9 cellular contexts compared by ENCODE assay signal in the genomic region with DNA sequence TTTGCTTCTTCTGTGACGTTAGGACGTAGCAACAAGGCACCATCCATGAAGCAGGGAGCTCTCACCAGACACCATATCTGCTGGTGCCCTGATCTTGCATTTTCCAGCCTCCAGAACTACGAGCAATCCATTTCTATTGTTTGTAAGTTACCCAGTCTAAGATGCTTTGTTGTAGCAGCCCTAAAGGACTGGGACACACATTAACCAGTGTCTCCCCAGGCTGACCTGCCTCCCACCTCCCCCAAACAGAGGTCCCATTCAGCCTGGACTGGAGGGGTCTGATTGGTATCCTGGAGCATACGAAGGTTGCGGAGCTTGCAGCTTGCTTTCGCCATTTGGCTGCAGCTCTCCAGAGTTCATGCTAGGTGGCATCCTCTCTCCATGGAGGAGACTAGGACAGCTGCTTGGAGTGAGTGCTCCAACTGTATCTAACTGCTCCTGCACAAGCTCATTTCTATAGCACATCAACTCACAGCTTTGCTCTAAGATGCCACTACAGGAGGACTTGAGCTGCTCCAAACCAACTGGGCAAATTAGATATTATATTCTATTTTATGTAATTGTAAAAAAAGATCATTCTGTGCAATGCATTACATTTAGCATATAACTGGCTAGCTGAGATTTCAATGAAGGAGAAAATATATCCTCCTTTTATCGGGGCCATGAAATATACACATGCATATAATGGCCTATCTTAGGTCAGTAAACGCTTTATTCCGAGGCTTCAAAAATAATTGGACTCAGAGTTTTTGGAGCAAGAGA. TPM values are rescaled to one million over a fixed set of nuclear protein-coding genes. Genes with fewer than 3 reads are reported as not detected.
DNase-seq lines count a peak whose midpoint lies in the region; TF ChIP-seq lines count a peak whose summit lies in the region.
"Had no signal": no experiment of that assay in that cellular context is flagged by ENCODE, and none has a peak within 500 bp of the region (broad histone marks: within the 10 kb centered on the region; RNA-seq: fewer than 3 reads in every experiment).

No MANE protein-coding gene starts in this region.

- no peaks in the 10 kb centered on the region for H3K36me3 ChIP-seq in breast epithelium
- H3K36me3 ChIP-seq in smooth muscle cell (ENCODE audit: low read depth) = no peaks in the 10 kb centered on the region
- H3K36me3 ChIP-seq: neutrophil had no signal

- no peak for TF ChIP-seq POLR2A in breast epithelium (IDR thresholded peaks at IDR 0.05)

- H3K9me3 ChIP-seq in breast epithelium = no peaks in the 10 kb centered on the region
- no peaks in the 10 kb centered on the region for H3K9me3 ChIP-seq in smooth muscle cell (replicated peaks; ENCODE audit: low read depth)
- H3K9me3 ChIP-seq: neutrophil had no signal

- H3K4me3 ChIP-seq in AG10803 (ENCODE audit: low read length) = no peak overlapping the region
- no peak overlapping the region for H3K4me3 ChIP-seq in GM12875 (ENCODE audit: low read depth, low read length)
- H3K4me3 ChIP-seq in breast epithelium = no peak overlapping the region
- no peak overlapping the region for H3K4me3 ChIP-seq in smooth muscle cell

- H3K27ac Mint-ChIP-seq in immature natural killer cell = no peak overlapping the region

- H3K4me1 ChIP-seq in breast epithelium (no peaks in the 10 kb centered on the region), smooth muscle cell (ENCODE audit: low read depth) (peaks cover 10% of the 10 kb centered on the region)

- intact Hi-C loops in breast epithelium (cut with DNase I; ENCODE audit: low total_unique reads) = no loop called here

- H3K36me3 Mint-ChIP-seq in immature natural killer cell = no peaks in the 10 kb centered on the region

- H3K27me3 Mint-ChIP-seq in immature natural killer cell (ENCODE audit: low read depth in 3 of 3) = peaks cover 0 to 7% (median 2%) of the 10 kb centered on the region in 3 donors

- no peaks in the 10 kb centered on the region for H3K9me3 Mint-ChIP-seq in immature natural killer cell

- peaks cover 5% of the 10 kb centered on the region for H3F3A ChIP-seq in smooth muscle cell (ENCODE audit: low read depth)

- H3K4me3 Mint-ChIP-seq in immature natural killer cell = no peak overlapping the region

- no peaks in the 10 kb centered on the region for H4K20me1 ChIP-seq in smooth muscle cell (ENCODE audit: low read depth)

- TF ChIP-seq CTCF in AG10803 (conservative IDR thresholded peaks at IDR 0.05; ENCODE audit: low read length) (peak; percentile 89), GM12875 (IDR thresholded peaks at IDR 0.05; ENCODE audit: borderline replicate concordance, insufficient read depth, low read depth, low read length) (peak; percentile 79), breast epithelium (IDR thresholded peaks at IDR 0.05) (peak; percentile 12 to 79 (median 68)), smooth muscle cell (IDR thresholded peaks at IDR 0.05; ENCODE audit: borderline replicate concordance, insufficient read depth, poor library complexity, severe bottlenecking) (peak; percentile 64)

- H3K4me2 ChIP-seq in smooth muscle cell = peak overlapping the region; percentile 76

- no peak overlapping the region for H3K27ac ChIP-seq in breast epithelium
- H3K27ac ChIP-seq in smooth muscle cell (ENCODE audit: low read depth) = no peak overlapping the region
- H3K27ac ChIP-seq: neutrophil had no signal

- no peaks in the 10 kb centered on the region for H3K79me2 ChIP-seq in smooth muscle cell (ENCODE audit: low read depth)

- H3K27me3 ChIP-seq in breast epithelium (no peaks in the 10 kb centered on the region), smooth muscle cell (ENCODE audit: low read depth) (no peaks in the 10 kb centered on the region)
- H3K27me3 ChIP-seq: neutrophil had no signal

- H2AFZ ChIP-seq in smooth muscle cell (ENCODE audit: low read depth) = peak overlapping the region; percentile 69

- 60% methylated on average over 9 of the region's 9 CpGs for WGBS in smooth muscle cell (ENCODE audit: low lambda C conversion rate)

- DNase-seq in AG10803 (ENCODE audit: low read depth) (peak; percentile 86), Kasumi-1 (lab: John Stamatoyannopoulos, UW) (peak; percentile 94 to 96), SKM-1 (lab: John Stamatoyannopoulos, UW; ENCODE audit: unreplicated experiment) (peak; percentile 48), breast epithelium (ENCODE audit: low spot score in 2 of 2) (peak; percentile 55 to 63), immature natural killer cell (peak; percentile 36 to 49 (median 48)), smooth muscle cell (lab: John Stamatoyannopoulos, UW; ENCODE audit: unreplicated experiment) (no peak), GOT3 (lab: John Stamatoyannopoulos, UW) (no peak)

- H3K9ac ChIP-seq in smooth muscle cell (ENCODE audit: low read depth) = no peak overlapping the region

- peaks cover 14 to 21% of the 10 kb centered on the region in 2 donors for H3K4me1 Mint-ChIP-seq in immature natural killer cell

RNA-seq across cellular contexts. Expression of gene GRK5, which starts 8.0 kb away (rescaled TPM):
- total RNA-seq in breast epithelium (10 to 100 TPM; 14.9 to 20.6 (median 15.2) TPM), smooth muscle cell (5.2 and 7.0 TPM in 2 replicates)
- polyA plus RNA-seq in immature natural killer cell (10 to 100 TPM in 1 of 3 donors, 1 to 10 TPM in 2; 2.1 to 12.4 (median 3.3) TPM), smooth muscle cell (4.4 and 5.0 TPM in 2 replicates)

RNA-seq across cellular contexts. Expression of gene PRDX3, which starts 20.8 kb away (rescaled TPM):
- total RNA-seq in breast epithelium (100 to 1,000 TPM; 154 to 165 (median 164) TPM), smooth muscle cell (156 and 162 TPM in 2 replicates)
- polyA plus RNA-seq in immature natural killer cell (10 to 100 TPM; 61.6 to 99.8 (median 76.5) TPM), smooth muscle cell (97.3 and 123 TPM in 2 replicates)

RNA-seq across cellular contexts. Expression of gene SFXN4, which starts 33.9 kb away (rescaled TPM):
- 10 to 100 TPM; 14.6 to 25.2 (median 18.6) TPM for total RNA-seq in breast epithelium
- polyA plus RNA-seq in immature natural killer cell = 10 to 100 TPM; 11.6 to 15.7 (median 12.6) TPM
- total RNA-seq in smooth muscle cell = 7.9 and 12.2 TPM in 2 replicates
- 12.8 and 16.2 TPM in 2 replicates for polyA plus RNA-seq in smooth muscle cell

Comparison
In these comparisons a context has a peak if more than half of its experiments do, and no peak if none do; other contexts are left out.
1. DNase-seq: peak in AG10803 (single experiment), Kasumi-1 (2 of 2), SKM-1 (single experiment), breast epithelium (2 of 2) and immature natural killer cell (3 of 3); none in smooth muscle cell (single experiment) and GOT3 (single experiment).
2. Peak in every context shown above with its lines, with median percentiles within 50 percentile points of each other: CTCF ChIP-seq.